Comparison of ENCODE assay signal across 9 cellular contexts in genomic region chr1:199545780-199546179, GRCh38.
DNase-seq lines count a peak whose midpoint lies in the region; ATAC-seq and TF ChIP-seq lines count a peak whose summit lies in the region.
"Had no signal": no experiment of that assay in that cellular context is flagged by ENCODE, and none has a peak within 500 bp of the region (broad histone marks: within the 10 kb centered on the region; RNA-seq: fewer than 3 reads in every experiment).

No MANE protein-coding gene starts in this region.

- peak; percentile 44 for ATAC-seq in HG03342 (IDR thresholded peaks at IDR 0.05; ENCODE audit: unreplicated experiment)
- no peak for ATAC-seq in HG03439 (IDR thresholded peaks at IDR 0.05; ENCODE audit: unreplicated experiment)

- H3K4me3 ChIP-seq in astrocyte of the spinal cord (ENCODE audit: low read depth, low read length), result no peak overlapping the region
- H3K4me3 ChIP-seq in tibial artery, result no peak overlapping the region
- H3K4me3 ChIP-seq: BLaER1 had no signal

- H3K4me1 ChIP-seq in tibial artery, result no peaks in the 10 kb centered on the region
- H3K4me1 ChIP-seq: BLaER1 had no signal

- no peaks in the 10 kb centered on the region for H3K4me1 Mint-ChIP-seq in progenitor cell of endocrine pancreas (ENCODE audit: low read depth)

- intact Hi-C loops in tibial artery (cut with DNase I; ENCODE audit: low total_unique reads), result no loop called here

- H3K27me3 ChIP-seq in tibial artery, result no peaks in the 10 kb centered on the region
- H3K27me3 ChIP-seq: BLaER1 had no signal

- no peak overlapping the region for H3K27ac ChIP-seq in tibial artery
- H3K27ac ChIP-seq: BLaER1 had no signal

- H3K9me3 ChIP-seq in tibial artery, result no peaks in the 10 kb centered on the region
- H3K9me3 ChIP-seq: BLaER1 had no signal

- no peaks in the 10 kb centered on the region for H3K36me3 Mint-ChIP-seq in progenitor cell of endocrine pancreas (ENCODE audit: insufficient read depth)

- H3K36me3 ChIP-seq in tibial artery, result no peaks in the 10 kb centered on the region
- H3K36me3 ChIP-seq: BLaER1 had no signal

- H3K9me3 Mint-ChIP-seq in progenitor cell of endocrine pancreas (ENCODE audit: low read depth), result peaks cover 6% of the 10 kb centered on the region

- in situ Hi-C loops in astrocyte of the spinal cord (cut with HindIII; ENCODE audit: low sequenced_read_pairs), result no loop called here

- H3K27me3 Mint-ChIP-seq in progenitor cell of endocrine pancreas, result no peaks in the 10 kb centered on the region

- H3K27ac Mint-ChIP-seq in progenitor cell of endocrine pancreas, result no peak overlapping the region

- no peak overlapping the region for H3K4me3 Mint-ChIP-seq in progenitor cell of endocrine pancreas (ENCODE audit: low read depth)

- TF ChIP-seq CTCF in astrocyte of the spinal cord (IDR thresholded peaks at IDR 0.05; ENCODE audit: low read depth, low read length) (peak; percentile 28), progenitor cell of endocrine pancreas (IDR thresholded peaks at IDR 0.05; ENCODE audit: unreplicated experiment) (peak; percentile 20), tibial artery (IDR thresholded peaks at IDR 0.05) (no peak)

- DNase-seq in NOMO-1 treated with dmso at 0.1 percent for 144 hours (lab: John Stamatoyannopoulos, UW; ENCODE audit: unreplicated experiment) (peak; percentile 9), NOMO-1 treated with DMSO at 0.1 percent for 48 hours (lab: John Stamatoyannopoulos, UW; ENCODE audit: unreplicated experiment) (no peak), astrocyte of the spinal cord (ENCODE audit: low read depth, low spot score) (no peak), progenitor cell of endocrine pancreas (ENCODE audit: low spot score, unreplicated experiment) (no peak), tibial artery (no peak), NCI-H226 (no peak)

Comparison
In these comparisons a context has a peak if more than half of its experiments do, and no peak if none do; other contexts are left out.
1. CTCF ChIP-seq: peak in astrocyte of the spinal cord (single experiment) and progenitor cell of endocrine pancreas (single experiment); none in tibial artery (0 of 2).